14 cellular contexts compared by ENCODE assay signal in the genomic region with DNA sequence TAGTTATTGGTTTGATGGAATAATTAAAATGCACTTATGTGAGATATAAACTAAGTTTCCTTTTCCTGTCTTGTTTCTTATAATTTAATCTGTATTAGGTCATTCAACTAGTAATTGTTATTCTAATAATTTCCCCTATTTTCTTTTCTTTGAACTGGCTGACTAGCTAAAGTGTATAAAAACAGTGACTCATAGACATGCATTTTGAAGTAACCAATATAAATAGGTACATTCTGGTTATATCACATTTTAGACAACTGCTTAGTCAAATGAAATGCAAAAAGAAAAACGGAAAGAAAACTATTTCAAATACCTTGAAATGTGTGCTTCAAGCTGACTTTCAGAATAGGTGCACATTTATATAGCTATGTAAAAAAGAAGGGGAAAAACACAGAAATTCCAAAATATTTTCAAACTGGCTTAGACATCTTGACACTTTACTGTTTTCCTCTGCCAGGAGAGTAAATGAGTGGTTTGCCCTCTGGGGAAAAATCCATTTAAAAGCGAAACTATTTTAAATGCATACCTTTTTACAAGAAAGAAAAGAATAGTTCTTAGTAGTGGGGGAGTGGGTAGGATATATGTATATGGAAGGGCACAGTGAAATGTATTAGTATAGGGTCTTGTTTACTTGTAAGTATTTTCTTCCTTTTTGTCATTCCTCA. TPM values are rescaled to one million over a fixed set of nuclear protein-coding genes. Genes with fewer than 3 reads are reported as not detected.
A peak's percentile ranks its signal among the peaks of the same experiment; 100 is the strongest.
DNase-seq lines count a peak whose midpoint lies in the region; ATAC-seq and TF ChIP-seq lines count a peak whose summit lies in the region.
"Had no signal": no experiment of that assay in that cellular context is flagged by ENCODE, and none has a peak within 500 bp of the region (broad histone marks: within the 10 kb centered on the region; RNA-seq: fewer than 3 reads in every experiment).

No MANE protein-coding gene starts in this region.

- H3K4me1 ChIP-seq in KMS-11 (ENCODE audit: low read depth, poor library complexity, severe bottlenecking): peaks cover 34% of the 10 kb centered on the region
- H3K4me1 ChIP-seq in testis: no peaks in the 10 kb centered on the region

- TF ChIP-seq POLR2A in testis (IDR thresholded peaks at IDR 0.05): no peak

- H4K20me1 ChIP-seq in KMS-11 (ENCODE audit: insufficient read depth): no peaks in the 10 kb centered on the region; the same call in 1 of the 2 replicates

- peaks cover 31% of the 10 kb centered on the region; the same call in 1 of the 2 replicates for H3K79me2 ChIP-seq in KMS-11 (ENCODE audit: insufficient read depth, low read depth)

- peak overlapping the region; percentile 82 for H3K27ac Mint-ChIP-seq in activated naive CD8-positive, alpha-beta T cell treated with anti-CD3 and anti-CD28 coated beads, Interleukin-2, amount 50 U/mL, for 24 hours
- peak overlapping the region; percentile 13 for H3K27ac Mint-ChIP-seq in memory B cell
- H3K27ac Mint-ChIP-seq: T-cell had no signal

- DNase-seq in ELR (ENCODE audit: low read depth) (peak; percentile 34), memory B cell (ENCODE audit: low spot score in 2 of 2) (no peak), activated gamma-delta T cell treated with Interleukin-2 at 50 U/mL for 16 hours (no peak), testis (no peak), T1000 (lab: John Stamatoyannopoulos, UW) (no peak)
- no peak for DNase-seq in activated naive CD8-positive, alpha-beta T cell treated with anti-CD3 and anti-CD28 coated beads, Interleukin-2, amount 50 U/mL, for 24 hours
- DNase-seq: anterior cingulate cortex; GOT3; NCI-H146; stimulated activated naive CD4-positive, alpha-beta T cell; T-cell had no signal

- H3K9ac ChIP-seq in KMS-11: no peak overlapping the region

- no peaks in the 10 kb centered on the region for H3K27me3 Mint-ChIP-seq in activated naive CD8-positive, alpha-beta T cell treated with anti-CD3 and anti-CD28 coated beads, Interleukin-2, amount 50 U/mL, for 24 hours
- H3K27me3 Mint-ChIP-seq in memory B cell: no peaks in the 10 kb centered on the region
- H3K27me3 Mint-ChIP-seq: activated CD4-positive, alpha-beta memory T cell treated with anti-CD3 and anti-CD28 coated beads for 36 hours; T-cell had no signal

- peak overlapping the region; percentile 38; the same call in 1 of the 2 replicates for H3K4me2 ChIP-seq in KMS-11

- peaks cover 15% of the 10 kb centered on the region for H3K36me3 Mint-ChIP-seq in activated naive CD8-positive, alpha-beta T cell treated with anti-CD3 and anti-CD28 coated beads, Interleukin-2, amount 50 U/mL, for 24 hours (ENCODE audit: low read depth)
- peaks cover 3% of the 10 kb centered on the region for H3K36me3 Mint-ChIP-seq in memory B cell
- H3K36me3 Mint-ChIP-seq: activated CD4-positive, alpha-beta memory T cell treated with anti-CD3 and anti-CD28 coated beads for 36 hours had no signal

- peak overlapping the region; percentile 20 for H3K4me3 Mint-ChIP-seq in activated naive CD8-positive, alpha-beta T cell treated with anti-CD3 and anti-CD28 coated beads, Interleukin-2, amount 50 U/mL, for 24 hours
- H3K4me3 Mint-ChIP-seq in memory B cell: no peak overlapping the region
- H3K4me3 Mint-ChIP-seq: activated CD4-positive, alpha-beta memory T cell treated with anti-CD3 and anti-CD28 coated beads for 36 hours; T-cell had no signal

- no peak overlapping the region for H3K4me3 ChIP-seq in KMS-11 (IDR thresholded peaks at IDR 0.05; ENCODE audit: insufficient read depth, low read depth, low read length)
- H3K4me3 ChIP-seq in testis: no peak overlapping the region

- ATAC-seq in activated naive CD8-positive, alpha-beta T cell treated with anti-CD3 and anti-CD28 coated beads, Interleukin-2, amount 50 U/mL, for 24 hours: peak; percentile 11
- ATAC-seq in memory B cell (ENCODE audit: low read depth): no peak
- ATAC-seq: T-cell had no signal

- no peaks in the 10 kb centered on the region for H3K9me3 ChIP-seq in testis

- H2AFZ ChIP-seq in KMS-11 (ENCODE audit: low read depth): no peak overlapping the region

- intact Hi-C loops in testis (cut with DNase I; ENCODE audit: low total_unique reads): no loop called here

- H3K27ac ChIP-seq in KMS-11: no peak overlapping the region
- H3K27ac ChIP-seq in testis: no peak overlapping the region

- no peaks in the 10 kb centered on the region for H3K9me3 Mint-ChIP-seq in activated naive CD8-positive, alpha-beta T cell treated with anti-CD3 and anti-CD28 coated beads, Interleukin-2, amount 50 U/mL, for 24 hours
- H3K9me3 Mint-ChIP-seq in memory B cell: no peaks in the 10 kb centered on the region
- H3K9me3 Mint-ChIP-seq: activated CD4-positive, alpha-beta memory T cell treated with anti-CD3 and anti-CD28 coated beads for 36 hours; T-cell had no signal

- H3K4me1 Mint-ChIP-seq in activated naive CD8-positive, alpha-beta T cell treated with anti-CD3 and anti-CD28 coated beads, Interleukin-2, amount 50 U/mL, for 24 hours: peaks cover 54% of the 10 kb centered on the region
- H3K4me1 Mint-ChIP-seq in memory B cell: peaks cover 33% of the 10 kb centered on the region

- no peaks in the 10 kb centered on the region for H3K27me3 ChIP-seq in KMS-11 (ENCODE audit: insufficient read depth, low read depth)
- H3K27me3 ChIP-seq in testis: no peaks in the 10 kb centered on the region

- H3K36me3 ChIP-seq in KMS-11 (ENCODE audit: insufficient read depth) (no peaks in the 10 kb centered on the region), testis (ENCODE audit: low read depth, missing control alignments) (no peaks in the 10 kb centered on the region)

- TF ChIP-seq CTCF in KMS-11 (conservative IDR thresholded peaks at IDR 0.05; ENCODE audit: low read depth, low read length): no peak
- TF ChIP-seq CTCF in testis (IDR thresholded peaks at IDR 0.05): no peak

- WGBS in testis, 2 donors: 44 to 60% methylated on average over 2 of the region's 2 CpGs

RNA-seq across cellular contexts. Expression of gene KCNQ5, which starts 28.3 kb away (rescaled TPM):
- total RNA-seq in testis: 1 to 10 TPM in 1 of 2 donors, under 1 TPM in 1; 0.43 to 1.1 TPM
- 0.73 TPM for polyA plus RNA-seq in testis (ENCODE audit: insufficient read depth, low read depth, low replicate concordance)
- total RNA-seq: mesenteric fat pad had no signal
